1 cellular context compared by ENCODE assay signal in the genomic region with DNA sequence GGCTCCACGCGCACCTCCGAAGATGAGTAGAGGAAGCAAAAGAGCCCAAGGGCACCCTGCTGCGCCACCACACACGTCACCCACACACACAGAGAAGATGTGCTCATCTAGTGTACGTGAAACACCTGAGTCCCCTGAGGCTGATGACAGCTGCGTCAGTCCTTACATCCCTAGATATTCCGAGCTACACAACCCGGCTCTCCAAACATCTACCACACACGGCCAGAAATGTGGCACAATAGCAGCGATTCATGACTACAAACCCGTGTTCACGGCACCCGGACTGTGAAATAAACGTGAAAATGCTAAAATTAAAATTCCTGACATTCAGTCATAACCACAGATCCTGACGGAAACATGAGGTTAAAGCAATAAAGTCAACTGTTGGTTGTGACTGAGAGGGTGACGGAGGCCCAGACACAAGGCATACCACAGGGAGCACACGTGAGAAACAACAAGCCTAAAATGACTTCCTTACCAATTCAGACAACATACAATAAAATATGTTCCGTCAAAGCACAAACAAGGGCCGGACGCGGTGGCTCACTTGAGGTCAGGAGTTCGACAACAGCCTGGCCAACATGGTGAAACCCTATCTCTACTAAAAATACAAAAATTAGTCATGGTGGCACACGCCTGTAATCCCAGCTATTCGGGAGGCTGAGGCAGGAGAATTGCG.
A peak's percentile ranks its signal among the peaks of the same experiment; 100 is the strongest.
TF ChIP-seq lines count a peak whose summit lies in the region.

No MANE protein-coding gene starts in this region.

TF ChIP-seq in K562, 482 proteins besides CTCF, POLR2A, EP300 and RAD21:
- TF ChIP-seq SMARCE1 (IDR thresholded peaks at IDR 0.05) (no peak), RBFOX2 (IDR thresholded peaks at IDR 0.05; ENCODE audit: low read depth, low read length) (0 out of 2 replicates have a peak, but pooled peaks have one; percentile 37), RBM22 (IDR thresholded peaks at IDR 0.05; ENCODE audit: low read depth, low read length, poor library complexity, severe bottlenecking) (peak; percentile 4)
